Comparison of ENCODE assay signal across 1 cellular context in genomic region chr17:3982113-3982512, GRCh38.
TF ChIP-seq lines count a peak whose summit lies in the region.

No MANE protein-coding gene starts in this region.

TF ChIP-seq in GM23338, 12 proteins besides CTCF, POLR2A, EP300 and RAD21 (continued from another document):
- TF ChIP-seq ZNF462 (CRISPR knock-in tag; IDR thresholded peaks at IDR 0.05), result no peak
